ENCODE assay signal across 22 cellular contexts in the genomic region with DNA sequence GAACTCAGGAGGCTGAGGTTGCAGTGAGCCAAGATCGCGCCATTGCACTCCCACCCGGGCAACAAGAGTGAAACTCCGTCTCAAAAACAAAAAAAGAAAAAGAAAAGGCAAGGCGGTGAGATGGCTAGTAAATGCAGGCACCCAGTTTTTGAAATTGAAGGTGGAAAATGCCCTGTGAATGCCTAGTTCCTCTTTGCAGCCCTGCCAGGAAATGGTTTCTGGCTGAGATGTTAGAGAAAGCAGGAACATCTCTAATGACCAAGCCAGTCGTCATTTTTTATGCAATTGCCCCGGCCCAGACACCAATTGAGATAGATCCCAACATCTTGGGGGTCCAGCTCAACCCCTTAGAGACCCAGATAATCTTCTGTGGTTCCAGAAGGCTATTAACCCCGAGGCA. TPM values are rescaled to one million over a fixed set of nuclear protein-coding genes. Genes with fewer than 3 reads are reported as not detected.
A peak's percentile ranks its signal among the peaks of the same experiment; 100 is the strongest.
DNase-seq lines count a peak whose midpoint lies in the region; ATAC-seq, FAIRE-seq and TF ChIP-seq lines count a peak whose summit lies in the region.
"Had no signal": no experiment of that assay in that cellular context is flagged by ENCODE, and none has a peak within 500 bp of the region (broad histone marks: within the 10 kb centered on the region; RNA-seq: fewer than 3 reads in every experiment).

No MANE protein-coding gene starts in this region.

- H3K9ac ChIP-seq in GM12878 (ENCODE audit: control insufficient read depth, insufficient read depth, low read length) = no peak overlapping the region
- H3K9ac ChIP-seq: SK-N-SH had no signal

- WGBS in GM12878 (ENCODE audit: insufficient coverage, insufficient replicate concordance, low lambda C conversion rate, missing lambda C conversion rate) = under 1% methylated on average over 8 of the region's 8 CpGs

- no peaks in the 10 kb centered on the region for H3K9me3 ChIP-seq in GM12878 (replicated peaks; ENCODE audit: control insufficient read depth, insufficient read depth, low read length)
- H3K9me3 ChIP-seq: SK-N-SH had no signal

- no TSS peak for BruUV-seq in GM12878 (replicated peaks; lab: Mats Ljungman, UMichigan)

- CTCF ChIA-PET in GM12878 (lab: Yijun Ruan, JAX) = no interaction called here

- POLR2A ChIA-PET in GM12878 (lab: Charles Lee) = no interaction called here

- no peak for FAIRE-seq in GM12878 (lab: Jason Lieb, UNC)
- FAIRE-seq: HepG2 had no signal

- no peak for TF ChIP-seq EP300 in GM12878 (IDR thresholded peaks at IDR 0.05; ENCODE audit: borderline replicate concordance in 1 of 2, control insufficient read depth in 1 of 2, low read depth in 2 of 2, low read length in 2 of 2)

- no peak overlapping the region for H2AFZ ChIP-seq in GM12878 (ENCODE audit: control insufficient read depth, low read depth, low read length)
- H2AFZ ChIP-seq: GM23338 had no signal

- DNase-seq in CD1c-positive myeloid dendritic cell (ENCODE audit: extremely low spot score) = peak; percentile 13
- peak; percentile 8 for DNase-seq in NB4 (ENCODE audit: low read depth)
- no peak for DNase-seq in GM12878 (ENCODE audit: low read depth, low spot score)
- no peak for DNase-seq in Ammon's horn (ENCODE audit: low spot score)
- DNase-seq in DMS114 treated with DMSO at 0.1 percent for 48 hours (lab: John Stamatoyannopoulos, UW; ENCODE audit: unreplicated experiment) = no peak
- no peak for DNase-seq in HT-29 (ENCODE audit: low spot score)
- DNase-seq: CD4-positive, alpha-beta T cell; DMS53; MM.1S; NCI-H1436; NCI-H2029 treated with DMSO at 0.1 percent for 48 hours; NCI-H748 treated with DMSO at 0.1 percent for 48 hours; SK-N-SH had no signal

- H3K27ac ChIP-seq in GM12878 (ENCODE audit: control insufficient read depth, insufficient read depth) = no peak overlapping the region

- H3K4me1 ChIP-seq in GM12878 (ENCODE audit: control insufficient read depth, insufficient read depth, low read length) = no peaks in the 10 kb centered on the region

- TF ChIP-seq CTCF in NB4 (IDR thresholded peaks at IDR 0.05; ENCODE audit: low read depth, low read length) (no peak), GM12878 (IDR thresholded peaks at IDR 0.05 in 2 of 3, conservative IDR thresholded peaks at IDR 0.05 in 1 of 3; ENCODE audit: control insufficient read depth in 2 of 3, extremely low read depth in 1 of 3, insufficient read depth in 1 of 3, low read depth in 3 of 3, low read length in 3 of 3) (no peak)

- H3K36me3 ChIP-seq in GM12878 (ENCODE audit: control insufficient read depth in 2 of 2, insufficient read depth in 2 of 2, low read length in 1 of 2) = no peaks in the 10 kb centered on the region

- intact Hi-C loops in GM12878 (cut with micrococcal nuclease; ENCODE audit: unreplicated experiment) = no loop called here

- H3K4me3 ChIP-seq in NB4 (ENCODE audit: low read depth, low read length) (no peak overlapping the region), GM12878 (no peak overlapping the region)
- H3K4me3 ChIP-seq: GM23338 had no signal

- ATAC-seq in HG02642 (IDR thresholded peaks at IDR 0.05; ENCODE audit: poor library complexity, unreplicated experiment) = peak; percentile 51
- no peak for ATAC-seq in GM12878
- no peak for ATAC-seq in GM21360 (IDR thresholded peaks at IDR 0.05; ENCODE audit: unreplicated experiment)
- ATAC-seq: GM23338, HCT116, HepG2, Panc1, Right ventricle myocardium inferior had no signal

- H3K4me2 ChIP-seq in GM12878 (ENCODE audit: control insufficient read depth, insufficient read depth) = no peak overlapping the region
- H3K4me2 ChIP-seq: GM23338, SK-N-SH had no signal

- peaks cover 0 to 2% of the 10 kb centered on the region in 2 experiments; a peak in 1 of 4 replicates for H3K27me3 ChIP-seq in GM12878 (replicated peaks in 1 of 2; ENCODE audit: control insufficient read depth in 2 of 2, insufficient read depth in 2 of 2, low read length in 1 of 2)

- no peak for TF ChIP-seq POLR2A in NB4 (IDR thresholded peaks at IDR 0.05; ENCODE audit: extremely low read depth, insufficient read length)
- no peak for TF ChIP-seq POLR2A in GM12878 (IDR thresholded peaks at IDR 0.05; ENCODE audit: low read depth, low read length)

- RAD21 ChIA-PET in GM12878 (lab: Charles Lee; ENCODE audit: unreplicated experiment) = no interaction called here

- in situ Hi-C loops in GM12878 (cut with MboI) = no loop called here

- no peak for TF ChIP-seq RAD21 in GM12878 (IDR thresholded peaks at IDR 0.05; ENCODE audit: insufficient read depth, low read depth, low read length)

- no peaks in the 10 kb centered on the region for H3K79me2 ChIP-seq in GM12878 (ENCODE audit: control insufficient read depth, insufficient read depth, low read length)

- H4K20me1 ChIP-seq in GM12878 (ENCODE audit: control insufficient read depth, insufficient read depth) = no peaks in the 10 kb centered on the region

- SMC1A ChIA-PET in GM12878 (lab: Charles Lee; ENCODE audit: uncharacterized antibody, unreplicated experiment) = no interaction called here

TF ChIP-seq in GM12878, 131 proteins besides CTCF, POLR2A, EP300 and RAD21:
- TF ChIP-seq SPI1 (IDR thresholded peaks at IDR 0.05; ENCODE audit: borderline replicate concordance, insufficient read depth, low read depth, low read length) (peak; percentile 18; the same call in 1 of the 2 replicates), SUPT20H (IDR thresholded peaks at IDR 0.05; ENCODE audit: borderline replicate concordance, control insufficient read depth, low read depth, low read length) (no peak)
TF ChIP-seq in GM12878: peak in this region for 1.

RNA-seq across cellular contexts. Expression of a gene that starts 17.0 kb away (rescaled TPM):
- total RNA-seq in GM12878 (2013; cell fraction: nucleolus; rRNA removed) = 8.3 and 9.2 TPM in 2 replicates
- total RNA-seq in GM12878 (2014; rRNA removed) (0.11 and 0.17 TPM in 2 replicates), GM12878 (2014; rRNA removed; fragmentation: Illumina TruSeq; extraction: Trizol) (0.13 and 0.28 TPM in 2 replicates), GM12878 (2021) (0.15 and 0.32 TPM in 2 replicates)
- 0.59 TPM for polyA plus RNA-seq in GM12878 (2011; ENCODE audit: low read depth)
- polyA plus RNA-seq in GM12878 (2011; rRNA removed) (0.16 and 0.17 TPM in 2 replicates), GM12878 (2014; fragmentation: Illumina TruSeq; extraction: Trizol) (0.09 and 0.11 TPM in 2 replicates), GM12878 (2014; fragmentation: Nextera tagmentation; extraction: Ambion mirVana) (under 1 TPM in 1 of 2 experiments, not detected in 1; 0.04 TPM), GM12878 (2014; rRNA removed) (0.09 and 0.15 TPM in 2 replicates), GM12878 (2016; fragmentation: Nextera tagmentation; extraction: Ambion mirVana) (not detected)
- polyA plus RNA-seq in GM12878 (2011; cell fraction: cytosol; rRNA removed) = 0.10 and 0.12 TPM in 2 replicates
- polyA plus RNA-seq in GM12878 (2011; cell fraction: nucleus; rRNA removed) = 0.25 and 0.30 TPM in 2 replicates
- 0.47 and 1.2 TPM in 2 replicates for polyA plus RNA-seq in GM12878 (2012)
- 0.41 and 0.51 TPM in 2 replicates for polyA minus RNA-seq in GM12878 (2011; rRNA and poly(A)+ RNA removed)
- polyA minus RNA-seq in GM12878 (2011; cell fraction: cytosol; rRNA and poly(A)+ RNA removed) = not detected in 2 replicates
- polyA minus RNA-seq in GM12878 (2011; cell fraction: nucleus; rRNA and poly(A)+ RNA removed) = 0.10 and 0.48 TPM in 2 replicates
- not detected in 2 replicates for total RNA-seq in HT-29 (2014; rRNA removed; shearing (Covaris generic))
- total RNA-seq: A673; CD4-positive, alpha-beta T cell; NCI-H460 had no signal

Comparison
In these comparisons a context has a peak if more than half of its experiments do, and no peak if none do; other contexts are left out.
1. DNase-seq: peak in CD1c-positive myeloid dendritic cell (single experiment) and NB4 (single experiment); none in GM12878 (single experiment), Ammon's horn (single experiment), DMS114 treated with DMSO at 0.1 percent for 48 hours (single experiment) and HT-29 (single experiment).